ENCODE assay signal across 1 cellular context in genomic region chr16:68311316-68311620, GRCh38.
TF ChIP-seq lines count a peak whose summit lies in the region.

No MANE protein-coding gene starts in this region.

TF ChIP-seq in K562, 482 proteins besides CTCF, POLR2A, EP300 and RAD21 (continued from another document):
- TF ChIP-seq, protein P1, sequence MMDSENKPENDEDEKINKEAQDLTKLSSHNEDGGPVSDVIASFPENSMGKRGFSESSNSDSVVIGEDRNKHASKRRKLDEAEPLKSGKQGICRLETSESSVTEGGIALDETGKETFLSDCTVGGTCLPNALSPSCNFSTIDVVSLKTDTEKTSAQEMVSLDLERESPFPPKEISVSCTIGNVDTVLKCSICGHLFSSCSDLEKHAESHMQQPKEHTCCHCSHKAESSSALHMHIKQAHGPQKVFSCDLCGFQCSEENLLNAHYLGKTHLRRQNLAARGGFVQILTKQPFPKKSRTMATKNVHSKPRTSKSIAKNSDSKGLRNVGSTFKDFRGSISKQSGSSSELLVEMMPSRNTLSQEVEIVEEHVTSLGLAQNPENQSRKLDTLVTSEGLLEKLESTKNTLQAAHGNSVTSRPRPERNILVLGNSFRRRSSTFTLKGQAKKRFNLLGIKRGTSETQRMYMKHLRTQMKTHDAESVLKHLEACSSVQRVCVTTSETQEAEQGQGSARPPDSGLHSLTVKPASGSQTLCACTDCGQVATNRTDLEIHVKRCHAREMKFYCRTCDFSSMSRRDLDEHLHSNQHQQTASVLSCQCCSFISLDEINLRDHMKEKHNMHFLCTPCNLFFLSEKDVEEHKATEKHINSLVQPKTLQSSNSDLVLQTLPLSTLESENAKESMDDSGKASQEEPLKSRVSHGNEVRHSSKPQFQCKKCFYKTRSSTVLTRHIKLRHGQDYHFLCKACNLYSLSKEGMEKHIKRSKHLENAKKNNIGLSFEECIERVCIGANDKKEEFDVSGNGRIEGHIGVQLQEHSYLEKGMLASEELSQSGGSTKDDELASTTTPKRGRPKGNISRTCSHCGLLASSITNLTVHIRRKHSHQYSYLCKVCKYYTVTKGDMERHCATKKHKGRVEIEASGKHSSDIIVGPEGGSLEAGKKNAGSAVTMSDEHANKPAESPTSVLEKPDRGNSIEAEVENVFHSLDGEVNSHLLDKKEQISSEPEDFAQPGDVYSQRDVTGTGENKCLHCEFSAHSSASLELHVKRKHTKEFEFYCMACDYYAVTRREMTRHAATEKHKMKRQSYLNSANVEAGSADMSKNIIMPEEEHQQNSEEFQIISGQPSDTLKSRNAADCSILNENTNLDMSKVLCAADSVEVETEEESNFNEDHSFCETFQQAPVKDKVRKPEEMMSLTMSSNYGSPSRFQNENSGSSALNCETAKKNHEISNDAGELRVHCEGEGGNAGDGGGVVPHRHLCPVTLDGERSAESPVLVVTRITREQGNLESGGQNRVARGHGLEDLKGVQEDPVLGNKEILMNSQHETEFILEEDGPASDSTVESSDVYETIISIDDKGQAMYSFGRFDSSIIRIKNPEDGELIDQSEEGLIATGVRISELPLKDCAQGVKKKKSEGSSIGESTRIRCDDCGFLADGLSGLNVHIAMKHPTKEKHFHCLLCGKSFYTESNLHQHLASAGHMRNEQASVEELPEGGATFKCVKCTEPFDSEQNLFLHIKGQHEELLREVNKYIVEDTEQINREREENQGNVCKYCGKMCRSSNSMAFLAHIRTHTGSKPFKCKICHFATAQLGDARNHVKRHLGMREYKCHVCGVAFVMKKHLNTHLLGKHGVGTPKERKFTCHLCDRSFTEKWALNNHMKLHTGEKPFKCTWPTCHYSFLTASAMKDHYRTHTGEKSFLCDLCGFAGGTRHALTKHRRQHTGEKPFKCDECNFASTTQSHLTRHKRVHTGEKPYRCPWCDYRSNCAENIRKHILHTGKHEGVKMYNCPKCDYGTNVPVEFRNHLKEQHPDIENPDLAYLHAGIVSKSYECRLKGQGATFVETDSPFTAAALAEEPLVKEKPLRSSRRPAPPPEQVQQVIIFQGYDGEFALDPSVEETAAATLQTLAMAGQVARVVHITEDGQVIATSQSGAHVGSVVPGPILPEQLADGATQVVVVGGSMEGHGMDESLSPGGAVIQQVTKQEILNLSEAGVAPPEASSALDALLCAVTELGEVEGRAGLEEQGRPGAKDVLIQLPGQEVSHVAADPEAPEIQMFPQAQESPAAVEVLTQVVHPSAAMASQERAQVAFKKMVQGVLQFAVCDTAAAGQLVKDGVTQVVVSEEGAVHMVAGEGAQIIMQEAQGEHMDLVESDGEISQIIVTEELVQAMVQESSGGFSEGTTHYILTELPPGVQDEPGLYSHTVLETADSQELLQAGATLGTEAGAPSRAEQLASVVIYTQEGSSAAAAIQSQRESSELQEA (IDR thresholded peaks at IDR 0.05; ENCODE audit: low read depth), result no peak
- TF ChIP-seq ZBTB40 (IDR thresholded peaks at IDR 0.05) (no peak), ZBTB40 (CRISPR knock-in tag; IDR thresholded peaks at IDR 0.05) (no peak), SRSF1 (IDR thresholded peaks at IDR 0.05; ENCODE audit: low read depth, low read length) (no peak), ZKSCAN8 (CRISPR knock-in tag; IDR thresholded peaks at IDR 0.05) (no peak), NFATC3 (IDR thresholded peaks at IDR 0.05) (no peak), ZNF717 (CRISPR knock-in tag; IDR thresholded peaks at IDR 0.05) (no peak), ZNF197 (CRISPR knock-in tag; IDR thresholded peaks at IDR 0.05; ENCODE audit: low read depth) (no peak), ZBTB12 (CRISPR knock-in tag; IDR thresholded peaks at IDR 0.05) (no peak), ZNF347 (CRISPR knock-in tag; IDR thresholded peaks at IDR 0.05; ENCODE audit: low read depth) (no peak), TRIM25 (IDR thresholded peaks at IDR 0.05; ENCODE audit: borderline replicate concordance) (no peak), ZFP91 (CRISPR knock-in tag; IDR thresholded peaks at IDR 0.05) (no peak), CHD2 (IDR thresholded peaks at IDR 0.05; ENCODE audit: low read depth, low read length) (no peak), CHD4 (IDR thresholded peaks at IDR 0.05; ENCODE audit: insufficient read depth, insufficient replicate concordance, low read depth, low read length, poor library complexity, severe bottlenecking) (no peak), ZNF583 (CRISPR knock-in tag; IDR thresholded peaks at IDR 0.05) (no peak), NCOR1 (IDR thresholded peaks at IDR 0.05) (no peak)
- TF ChIP-seq, protein P2, sequence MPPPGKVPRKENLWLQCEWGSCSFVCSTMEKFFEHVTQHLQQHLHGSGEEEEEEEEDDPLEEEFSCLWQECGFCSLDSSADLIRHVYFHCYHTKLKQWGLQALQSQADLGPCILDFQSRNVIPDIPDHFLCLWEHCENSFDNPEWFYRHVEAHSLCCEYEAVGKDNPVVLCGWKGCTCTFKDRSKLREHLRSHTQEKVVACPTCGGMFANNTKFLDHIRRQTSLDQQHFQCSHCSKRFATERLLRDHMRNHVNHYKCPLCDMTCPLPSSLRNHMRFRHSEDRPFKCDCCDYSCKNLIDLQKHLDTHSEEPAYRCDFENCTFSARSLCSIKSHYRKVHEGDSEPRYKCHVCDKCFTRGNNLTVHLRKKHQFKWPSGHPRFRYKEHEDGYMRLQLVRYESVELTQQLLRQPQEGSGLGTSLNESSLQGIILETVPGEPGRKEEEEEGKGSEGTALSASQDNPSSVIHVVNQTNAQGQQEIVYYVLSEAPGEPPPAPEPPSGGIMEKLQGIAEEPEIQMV (tag; conservative IDR thresholded peaks at IDR 0.05; ENCODE audit: low read depth), result no peak
- TF ChIP-seq, protein P3, sequence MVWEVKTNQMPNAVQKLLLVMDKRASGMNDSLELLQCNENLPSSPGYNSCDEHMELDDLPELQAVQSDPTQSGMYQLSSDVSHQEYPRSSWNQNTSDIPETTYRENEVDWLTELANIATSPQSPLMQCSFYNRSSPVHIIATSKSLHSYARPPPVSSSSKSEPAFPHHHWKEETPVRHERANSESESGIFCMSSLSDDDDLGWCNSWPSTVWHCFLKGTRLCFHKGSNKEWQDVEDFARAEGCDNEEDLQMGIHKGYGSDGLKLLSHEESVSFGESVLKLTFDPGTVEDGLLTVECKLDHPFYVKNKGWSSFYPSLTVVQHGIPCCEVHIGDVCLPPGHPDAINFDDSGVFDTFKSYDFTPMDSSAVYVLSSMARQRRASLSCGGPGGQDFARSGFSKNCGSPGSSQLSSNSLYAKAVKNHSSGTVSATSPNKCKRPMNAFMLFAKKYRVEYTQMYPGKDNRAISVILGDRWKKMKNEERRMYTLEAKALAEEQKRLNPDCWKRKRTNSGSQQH (CRISPR knock-in tag; IDR thresholded peaks at IDR 0.05), result no peak
- TF ChIP-seq, protein P4, sequence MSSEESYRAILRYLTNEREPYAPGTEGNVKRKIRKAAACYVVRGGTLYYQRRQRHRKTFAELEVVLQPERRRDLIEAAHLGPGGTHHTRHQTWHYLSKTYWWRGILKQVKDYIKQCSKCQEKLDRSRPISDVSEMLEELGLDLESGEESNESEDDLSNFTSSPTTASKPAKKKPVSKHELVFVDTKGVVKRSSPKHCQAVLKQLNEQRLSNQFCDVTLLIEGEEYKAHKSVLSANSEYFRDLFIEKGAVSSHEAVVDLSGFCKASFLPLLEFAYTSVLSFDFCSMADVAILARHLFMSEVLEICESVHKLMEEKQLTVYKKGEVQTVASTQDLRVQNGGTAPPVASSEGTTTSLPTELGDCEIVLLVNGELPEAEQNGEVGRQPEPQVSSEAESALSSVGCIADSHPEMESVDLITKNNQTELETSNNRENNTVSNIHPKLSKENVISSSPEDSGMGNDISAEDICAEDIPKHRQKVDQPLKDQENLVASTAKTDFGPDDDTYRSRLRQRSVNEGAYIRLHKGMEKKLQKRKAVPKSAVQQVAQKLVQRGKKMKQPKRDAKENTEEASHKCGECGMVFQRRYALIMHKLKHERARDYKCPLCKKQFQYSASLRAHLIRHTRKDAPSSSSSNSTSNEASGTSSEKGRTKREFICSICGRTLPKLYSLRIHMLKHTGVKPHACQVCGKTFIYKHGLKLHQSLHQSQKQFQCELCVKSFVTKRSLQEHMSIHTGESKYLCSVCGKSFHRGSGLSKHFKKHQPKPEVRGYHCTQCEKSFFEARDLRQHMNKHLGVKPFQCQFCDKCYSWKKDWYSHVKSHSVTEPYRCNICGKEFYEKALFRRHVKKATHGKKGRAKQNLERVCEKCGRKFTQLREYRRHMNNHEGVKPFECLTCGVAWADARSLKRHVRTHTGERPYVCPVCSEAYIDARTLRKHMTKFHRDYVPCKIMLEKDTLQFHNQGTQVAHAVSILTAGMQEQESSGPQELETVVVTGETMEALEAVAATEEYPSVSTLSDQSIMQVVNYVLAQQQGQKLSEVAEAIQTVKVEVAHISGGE (CRISPR knock-in tag; IDR thresholded peaks at IDR 0.05), result no peak
TF ChIP-seq in K562: peak in this region for 13.
